Comparison of ENCODE assay signal across 17 cellular contexts in the genomic region with DNA sequence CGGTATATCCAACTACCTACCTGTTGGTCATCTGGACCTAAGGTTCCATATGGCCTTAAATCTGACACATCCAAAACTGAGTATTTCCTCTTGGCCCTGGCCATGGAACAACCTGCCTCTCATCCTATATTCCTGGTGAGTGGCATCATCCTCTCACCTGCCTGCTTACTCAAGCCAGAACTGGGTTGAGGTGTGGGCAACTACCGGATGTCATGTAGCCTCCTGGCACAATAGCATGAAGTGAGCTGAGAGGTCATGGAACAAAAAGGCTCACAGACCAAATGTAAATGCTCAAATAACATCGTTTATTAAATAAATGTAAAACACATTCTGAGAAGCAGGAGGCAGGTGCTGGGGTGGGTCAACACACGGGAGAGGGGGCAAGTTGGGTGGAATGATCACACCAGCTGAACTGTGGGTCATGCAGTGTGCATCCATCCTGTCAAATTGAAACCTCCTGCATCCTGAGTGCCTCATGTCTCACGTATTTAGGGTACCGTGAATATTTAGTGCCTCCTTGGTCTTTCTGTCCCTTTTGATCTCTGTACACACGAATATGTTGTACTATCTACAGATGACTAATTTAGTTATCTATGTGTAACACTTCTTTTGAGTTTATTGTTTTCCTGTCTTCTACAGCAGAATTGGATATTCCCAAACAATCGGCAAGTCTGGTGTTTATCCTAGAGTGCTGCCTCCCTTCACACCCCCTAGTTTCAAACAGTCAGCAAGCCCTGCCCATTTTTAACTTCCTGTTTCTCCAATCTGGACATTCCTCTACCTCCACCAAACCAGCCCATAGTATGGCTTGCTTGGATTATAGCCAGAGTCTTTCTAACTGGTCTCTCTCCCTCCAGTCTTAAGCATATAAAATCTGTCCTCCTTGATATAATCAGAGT. TPM values are rescaled to one million over a fixed set of nuclear protein-coding genes. Genes with fewer than 3 reads are reported as not detected.
DNase-seq lines count a peak whose midpoint lies in the region; ATAC-seq, FAIRE-seq and TF ChIP-seq lines count a peak whose summit lies in the region.
"Had no signal": no experiment of that assay in that cellular context is flagged by ENCODE, and none has a peak within 500 bp of the region (broad histone marks: within the 10 kb centered on the region; RNA-seq: fewer than 3 reads in every experiment).

No MANE protein-coding gene starts in this region.

- WGBS in H9 (ENCODE audit: extremely low coverage, insufficient read length, low lambda C conversion rate), result no CpG with 5 or more reads among the region's 8 CpGs

- peaks cover 36 to 41% of the 10 kb centered on the region in 2 experiments for H3K4me1 Mint-ChIP-seq in H9
- H3K4me1 Mint-ChIP-seq in activated CD4-positive, alpha-beta memory T cell treated with anti-CD3 and anti-CD28 coated beads for 36 hours (ENCODE audit: low read depth), result peaks cover 17% of the 10 kb centered on the region

- no peak overlapping the region for H3K18ac ChIP-seq in H9 (ENCODE audit: insufficient read length, low read depth, low read length)

- no peaks in the 10 kb centered on the region for H3K79me1 ChIP-seq in H9 (ENCODE audit: insufficient read depth, low read depth, low read length, poor library complexity, severe bottlenecking)

- DNase-seq in EH (ENCODE audit: low read depth) (peak; percentile 58), H9 (no peak), keratinocyte (ENCODE audit: low read depth, low spot score) (no peak), glomerular visceral epithelial cell (ENCODE audit: extremely low spot score) (no peak), foreskin fibroblast (no peak)
- peak; percentile 50 for DNase-seq in activated CD4-positive, alpha-beta memory T cell treated with anti-CD3 and anti-CD28 coated beads for 36 hours
- DNase-seq: activated CD8-positive, alpha-beta memory T cell treated with anti-CD3 and anti-CD28 coated beads for 24 hours; CD4-positive, alpha-beta T cell; erythroblast; Karpas-422; NCI-H2171 treated with DMSO at 0.1 percent for 48 hours; testis had no signal

- no peak overlapping the region for H2BK15ac ChIP-seq in H9 (ENCODE audit: low read depth, low read length)

- no peak overlapping the region for H2AK5ac ChIP-seq in H9 (ENCODE audit: insufficient read length, low read length)

- TF ChIP-seq CTCF in H9 (conservative IDR thresholded peaks at IDR 0.05) (no peak), keratinocyte (optimal IDR thresholded peaks at IDR 0.05 in 1 of 3, IDR thresholded peaks at IDR 0.05 in 1 of 3, conservative IDR thresholded peaks at IDR 0.05 in 1 of 3; ENCODE audit: extremely low read depth in 1 of 3, insufficient read depth in 2 of 3, low read length in 3 of 3) (no peak), foreskin fibroblast (IDR thresholded peaks at IDR 0.05; ENCODE audit: low read depth, low read length) (no peak)

- H2BK120ac ChIP-seq in H9 (ENCODE audit: low read depth, low read length, poor library complexity, severe bottlenecking), result no peak overlapping the region

- no peak overlapping the region for H2BK5ac ChIP-seq in H9 (ENCODE audit: insufficient read length, low read length)

- 0 out of 2 replicates have a peak, but pooled peaks cover 1% of the 10 kb centered on the region for H3K27me3 Mint-ChIP-seq in H9 (ENCODE audit: low read depth)
- no peaks in the 10 kb centered on the region for H3K27me3 Mint-ChIP-seq in activated CD4-positive, alpha-beta memory T cell treated with anti-CD3 and anti-CD28 coated beads for 36 hours
- H3K27me3 Mint-ChIP-seq: CD4-positive, alpha-beta T cell; memory B cell had no signal

- no peak overlapping the region for H3K4me3 Mint-ChIP-seq in H9
- H3K4me3 Mint-ChIP-seq in activated CD4-positive, alpha-beta memory T cell treated with anti-CD3 and anti-CD28 coated beads for 36 hours, result no peak overlapping the region
- H3K4me3 Mint-ChIP-seq: CD4-positive, alpha-beta T cell; memory B cell had no signal

- H3K79me2 ChIP-seq in H9 (ENCODE audit: insufficient read depth, low read length), result peaks cover 3% of the 10 kb centered on the region; the same call in 1 of the 2 replicates
- peaks cover 3% of the 10 kb centered on the region for H3K79me2 ChIP-seq in keratinocyte (ENCODE audit: control insufficient read depth, insufficient read depth, low read length)

- no peak overlapping the region for H3K23ac ChIP-seq in H9 (ENCODE audit: insufficient read length, low read depth, low read length)

- no peak overlapping the region for H3K14ac ChIP-seq in H9 (ENCODE audit: insufficient read depth, low read length)

- H3K4me2 ChIP-seq in H9 (ENCODE audit: insufficient read depth, insufficient read length, low read length) (no peak overlapping the region), keratinocyte (ENCODE audit: control insufficient read depth, extremely low read depth, insufficient read depth, low read depth, low read length) (peak overlapping the region; percentile 28)

- no peaks in the 10 kb centered on the region for H3K9me1 ChIP-seq in keratinocyte (ENCODE audit: control insufficient read depth, extremely low read depth, insufficient read depth, low read length)

- H3K9me3 Mint-ChIP-seq in H9, result no peaks in the 10 kb centered on the region; a peak in 1 of 5 replicates
- H3K9me3 Mint-ChIP-seq in activated CD4-positive, alpha-beta memory T cell treated with anti-CD3 and anti-CD28 coated beads for 36 hours, result no peaks in the 10 kb centered on the region
- H3K9me3 Mint-ChIP-seq: activated naive CD4-positive, alpha-beta T cell treated with anti-CD3 and anti-CD28 coated beads, Interleukin-2, amount 50 U/mL, for 72 hours; CD4-positive, alpha-beta T cell; memory B cell had no signal

- POLR2A ChIA-PET in activated CD4-positive, alpha-beta memory T cell treated with anti-CD3 and anti-CD28 coated beads for 36 hours (lab: Charles Lee), result interaction anchor here (0.6 kb wide), 1 partner anchor 12 kb away, joined by 3 read pairs; no protein-coding TSS in a partner anchor

- H2AFZ ChIP-seq in H9 (ENCODE audit: low read length) (no peak overlapping the region), keratinocyte (ENCODE audit: control insufficient read depth, low read length) (no peak overlapping the region)

- no peak for ATAC-seq in HG02870 (IDR thresholded peaks at IDR 0.05; ENCODE audit: unreplicated experiment)

- intact Hi-C loops in activated CD4-positive, alpha-beta memory T cell treated with anti-CD3 and anti-CD28 coated beads for 36 hours (cut with micrococcal nuclease), result no loop called here

- no peak overlapping the region for H4K5ac ChIP-seq in H9 (ENCODE audit: insufficient read length, low read depth, low read length)

- peak; percentile 39 for FAIRE-seq in keratinocyte (lab: Jason Lieb, UNC)

- H3K9ac ChIP-seq in H9 (ENCODE audit: extremely low read depth, insufficient read length, low read length), result no peak overlapping the region
- no peak overlapping the region for H3K9ac ChIP-seq in keratinocyte (ENCODE audit: control insufficient read depth, extremely low read depth, insufficient read depth, low read length)

- H3K4ac ChIP-seq in H9 (ENCODE audit: low read depth, low read length), result no peak overlapping the region

- H3K56ac ChIP-seq in H9 (ENCODE audit: insufficient read length, low read depth, low read length), result no peak overlapping the region

- H3K36me3 ChIP-seq in keratinocyte (ENCODE audit: control insufficient read depth in 2 of 2, extremely low read depth in 1 of 2, insufficient read depth in 2 of 2, low read length in 2 of 2), result no peaks in the 10 kb centered on the region

- no peak overlapping the region for H2BK12ac ChIP-seq in H9 (ENCODE audit: insufficient read length, low read depth, low read length)

- H4K8ac ChIP-seq in H9 (replicated peaks; ENCODE audit: insufficient read length, low read depth, low read length), result no peak overlapping the region

- H3K9me3 ChIP-seq in H9 (ENCODE audit: control insufficient read depth, low read depth, low read length), result no peaks in the 10 kb centered on the region
- no peaks in the 10 kb centered on the region for H3K9me3 ChIP-seq in keratinocyte (ENCODE audit: control insufficient read depth, low read depth, low read length)
- H3K9me3 ChIP-seq: testis had no signal

- dilution Hi-C loops in keratinocyte (cut with MboI; ENCODE audit: extremely low pct_ligation_motif_present, low sequenced_read_pairs), result no loop called here

- no peaks in the 10 kb centered on the region for H4K20me1 ChIP-seq in H9 (ENCODE audit: control insufficient read depth, insufficient read depth, insufficient read length)
- H4K20me1 ChIP-seq in keratinocyte (ENCODE audit: control insufficient read depth, extremely low read depth, insufficient read depth, low read length), result no peaks in the 10 kb centered on the region

- peak overlapping the region in 2 of 3 experiments; percentile 10 to 41; a peak in 2 of 7 replicates for H3K27ac Mint-ChIP-seq in H9
- H3K27ac Mint-ChIP-seq in activated CD4-positive, alpha-beta memory T cell treated with anti-CD3 and anti-CD28 coated beads for 36 hours, result peak overlapping the region; percentile 9
- H3K27ac Mint-ChIP-seq: CD4-positive, alpha-beta T cell; memory B cell had no signal

- H3K36me3 Mint-ChIP-seq in H9 (ENCODE audit: insufficient read depth in 1 of 3, low read depth in 3 of 3), result peaks cover 0 to 6% (median 4%) of the 10 kb centered on the region in 3 experiments; a peak in 4 of 7 replicates
- H3K36me3 Mint-ChIP-seq in activated CD4-positive, alpha-beta memory T cell treated with anti-CD3 and anti-CD28 coated beads for 36 hours, result no peaks in the 10 kb centered on the region
- H3K36me3 Mint-ChIP-seq: activated naive CD4-positive, alpha-beta T cell treated with anti-CD3 and anti-CD28 coated beads, Interleukin-2, amount 50 U/mL, for 72 hours had no signal

- H4K91ac ChIP-seq in H9 (ENCODE audit: insufficient read length, low read depth, low read length), result no peak overlapping the region

- no peak overlapping the region for H2BK20ac ChIP-seq in H9 (ENCODE audit: low read depth, low read length, poor library complexity, severe bottlenecking)

- H3K27me3 ChIP-seq in H9 (ENCODE audit: insufficient read depth, low read length), result no peaks in the 10 kb centered on the region
- H3K27me3 ChIP-seq in keratinocyte (ENCODE audit: control insufficient read depth, extremely low read depth, insufficient read depth, low read length), result no peaks in the 10 kb centered on the region
- H3K27me3 ChIP-seq: testis had no signal

- H3T11ph ChIP-seq in H9 (ENCODE audit: low read length), result no peak overlapping the region

- peaks cover 7% of the 10 kb centered on the region for H3K4me1 ChIP-seq in H9 (ENCODE audit: insufficient read depth, low read length)
- peaks cover 17% of the 10 kb centered on the region for H3K4me1 ChIP-seq in keratinocyte (ENCODE audit: control insufficient read depth, extremely low read depth, insufficient read depth, low read length)
- H3K4me1 ChIP-seq: testis had no signal

- H3K23me2 ChIP-seq in H9 (ENCODE audit: insufficient read length, low read depth, low read length, poor library complexity, severe bottlenecking), result peaks cover under 1% of the 10 kb centered on the region

- H3K4me3 ChIP-seq in keratinocyte (ENCODE audit: control insufficient read depth in 2 of 3, extremely low read depth in 1 of 3, insufficient read depth in 2 of 3, low read depth in 1 of 3, low read length in 3 of 3), result no peak overlapping the region
- no peak overlapping the region for H3K4me3 ChIP-seq in foreskin fibroblast (ENCODE audit: low read depth in 1 of 2, low read length in 2 of 2)
- H3K4me3 ChIP-seq: testis had no signal

- CTCF ChIA-PET in activated CD4-positive, alpha-beta memory T cell treated with anti-CD3 and anti-CD28 coated beads for 36 hours (lab: Charles Lee), result no interaction called here

- H3K27ac ChIP-seq in H9 (ENCODE audit: insufficient read length, low read depth, low read length) (no peak overlapping the region), keratinocyte (ENCODE audit: control insufficient read depth, insufficient read depth, low read length) (no peak overlapping the region)
- H3K27ac ChIP-seq: testis had no signal

RNA-seq across cellular contexts. Expression of gene POU5F1, which starts 7.9 kb away (rescaled TPM):
- total RNA-seq in H9 (2021), result 2,134 TPM in 2 replicates
- under 1 TPM in 1 of 2 experiments, not detected in 1; 0.52 TPM for total RNA-seq in activated CD4-positive, alpha-beta memory T cell treated with anti-CD3 and anti-CD28 coated beads for 36 hours
- 1.0 to 1.6 TPM (median 1.6 TPM) in 3 replicates for polyA plus RNA-seq in keratinocyte
- not detected for polyA plus RNA-seq in keratinocyte (2011; ENCODE audit: low read depth)
- 0.48 and 1.1 TPM in 2 replicates for polyA plus RNA-seq in keratinocyte (2011; cell fraction: cytosol; rRNA removed)
- 5.1 and 8.1 TPM in 2 replicates for polyA plus RNA-seq in keratinocyte (2011; cell fraction: nucleus; rRNA removed)
- 0.97 and 1.1 TPM in 2 replicates for polyA plus RNA-seq in keratinocyte (2012; ENCODE audit: low replicate concordance)
- 0.90 to 2.4 TPM in 2 of 3 replicates, not detected in the other for polyA minus RNA-seq in keratinocyte
- polyA minus RNA-seq in keratinocyte (2011; cell fraction: cytosol; rRNA and poly(A)+ RNA removed), result not detected
- polyA minus RNA-seq in keratinocyte (2011; cell fraction: nucleus; rRNA and poly(A)+ RNA removed), result 0.84 and 2.2 TPM in 2 replicates
- total RNA-seq: CD4-positive, alpha-beta T cell; skeletal muscle tissue had no signal

RNA-seq across cellular contexts. Expression of gene TCF19, which starts 20.0 kb away (rescaled TPM):
- 15.0 and 16.5 TPM in 2 replicates for total RNA-seq in H9 (2021)
- 10 to 100 TPM; 93.0 to 93.1 TPM for total RNA-seq in activated CD4-positive, alpha-beta memory T cell treated with anti-CD3 and anti-CD28 coated beads for 36 hours
- 2.5 to 9.4 TPM (median 7.4 TPM) in 3 replicates for polyA plus RNA-seq in keratinocyte
- 0.76 TPM for polyA plus RNA-seq in keratinocyte (2011; ENCODE audit: low read depth)
- 2.6 and 2.8 TPM in 2 replicates for polyA plus RNA-seq in keratinocyte (2011; cell fraction: cytosol; rRNA removed)
- polyA plus RNA-seq in keratinocyte (2011; cell fraction: nucleus; rRNA removed), result 2.7 and 3.2 TPM in 2 replicates
- polyA plus RNA-seq in keratinocyte (2012; ENCODE audit: low replicate concordance), result 0.75 and 10.9 TPM in 2 replicates
- 1.7 to 19.2 TPM (median 5.0 TPM) in 3 replicates for polyA minus RNA-seq in keratinocyte
- 5.6 TPM for polyA minus RNA-seq in keratinocyte (2011; cell fraction: cytosol; rRNA and poly(A)+ RNA removed)
- polyA minus RNA-seq in keratinocyte (2011; cell fraction: nucleus; rRNA and poly(A)+ RNA removed), result 0.84 and 1.9 TPM in 2 replicates

RNA-seq across cellular contexts. Expression of gene CCHCR1, which starts 20.8 kb away (rescaled TPM):
- total RNA-seq in H9 (2021), result 42.7 and 45.5 TPM in 2 replicates
- 10 to 100 TPM; 44.5 to 50.5 TPM for total RNA-seq in activated CD4-positive, alpha-beta memory T cell treated with anti-CD3 and anti-CD28 coated beads for 36 hours
- 7.0 to 8.4 TPM (median 7.5 TPM) in 3 replicates for polyA plus RNA-seq in keratinocyte
- 6.8 TPM for polyA plus RNA-seq in keratinocyte (2011; ENCODE audit: low read depth)
- 2.7 and 4.5 TPM in 2 replicates for polyA plus RNA-seq in keratinocyte (2011; cell fraction: cytosol; rRNA removed)
- polyA plus RNA-seq in keratinocyte (2011; cell fraction: nucleus; rRNA removed), result 11.5 and 15.2 TPM in 2 replicates
- 6.0 and 9.9 TPM in 2 replicates for polyA plus RNA-seq in keratinocyte (2012; ENCODE audit: low replicate concordance)
- 6.0 to 9.9 TPM (median 7.1 TPM) in 3 replicates for polyA minus RNA-seq in keratinocyte
- 7.1 TPM for polyA minus RNA-seq in keratinocyte (2011; cell fraction: cytosol; rRNA and poly(A)+ RNA removed)
- 5.0 and 6.3 TPM in 2 replicates for polyA minus RNA-seq in keratinocyte (2011; cell fraction: nucleus; rRNA and poly(A)+ RNA removed)

RNA-seq across cellular contexts. Expression of gene PSORS1C2, which starts 39.5 kb away (rescaled TPM):
- 0.31 and 0.33 TPM in 2 replicates for total RNA-seq in H9 (2021)
- total RNA-seq in activated CD4-positive, alpha-beta memory T cell treated with anti-CD3 and anti-CD28 coated beads for 36 hours, result not detected
- not detected in 3 replicates for polyA plus RNA-seq in keratinocyte
- polyA plus RNA-seq in keratinocyte (2011; ENCODE audit: low read depth), result 1.9 TPM
- polyA plus RNA-seq in keratinocyte (2011; cell fraction: cytosol; rRNA removed), result not detected in 2 replicates
- polyA plus RNA-seq in keratinocyte (2011; cell fraction: nucleus; rRNA removed), result 0.12 TPM in 1 of 2 replicates, not detected in the other
- polyA plus RNA-seq in keratinocyte (2012; ENCODE audit: low replicate concordance), result 0.31 and 15.8 TPM in 2 replicates
- not detected in 3 replicates for polyA minus RNA-seq in keratinocyte
- not detected for polyA minus RNA-seq in keratinocyte (2011; cell fraction: cytosol; rRNA and poly(A)+ RNA removed)
- not detected in 2 replicates for polyA minus RNA-seq in keratinocyte (2011; cell fraction: nucleus; rRNA and poly(A)+ RNA removed)
- total RNA-seq: activated naive CD4-positive, alpha-beta T cell treated with anti-CD3 and anti-CD28 coated beads, Interleukin-2, amount 50 U/mL, for 72 hours; CD4-positive, alpha-beta T cell; osteoblast; skeletal muscle tissue; testis had no signal

RNA-seq across cellular contexts. Expression of gene CDSN, which starts 58.1 kb away (rescaled TPM):
- not detected in 2 replicates for total RNA-seq in H9 (2021)
- not detected for total RNA-seq in activated CD4-positive, alpha-beta memory T cell treated with anti-CD3 and anti-CD28 coated beads for 36 hours
- 4.0 to 8.3 TPM (median 5.0 TPM) in 3 replicates for polyA plus RNA-seq in keratinocyte
- polyA plus RNA-seq in keratinocyte (2011; ENCODE audit: low read depth), result 128 TPM
- 3.6 and 7.7 TPM in 2 replicates for polyA plus RNA-seq in keratinocyte (2011; cell fraction: cytosol; rRNA removed)
- polyA plus RNA-seq in keratinocyte (2011; cell fraction: nucleus; rRNA removed), result 22.1 and 37.1 TPM in 2 replicates
- polyA plus RNA-seq in keratinocyte (2012; ENCODE audit: low replicate concordance), result 10.7 and 646 TPM in 2 replicates
- 4.0 to 15.3 TPM (median 5.6 TPM) in 3 replicates for polyA minus RNA-seq in keratinocyte
- 7.5 TPM for polyA minus RNA-seq in keratinocyte (2011; cell fraction: cytosol; rRNA and poly(A)+ RNA removed)
- 21.0 and 31.2 TPM in 2 replicates for polyA minus RNA-seq in keratinocyte (2011; cell fraction: nucleus; rRNA and poly(A)+ RNA removed)
- total RNA-seq: activated naive CD4-positive, alpha-beta T cell treated with anti-CD3 and anti-CD28 coated beads, Interleukin-2, amount 50 U/mL, for 72 hours; CD4-positive, alpha-beta T cell; osteoblast; skeletal muscle tissue had no signal

Comparison
In these comparisons a context has a peak if more than half of its experiments do, and no peak if none do; other contexts are left out.
1. DNase-seq: peak in EH (single experiment) and activated CD4-positive, alpha-beta memory T cell treated with anti-CD3 and anti-CD28 coated beads for 36 hours (single experiment); none in H9 (single experiment), keratinocyte (single experiment), glomerular visceral epithelial cell (single experiment) and foreskin fibroblast (0 of 2).
2. RNA of gene POU5F1, which starts 7.9 kb away (total RNA-seq): 2,134 TPM in H9; 0.52 TPM in activated CD4-positive, alpha-beta memory T cell treated with anti-CD3 and anti-CD28 coated beads for 36 hours; every median in the first group is over 1,000 times any median in the second.